ENCODE assay signal across 12 cellular contexts in the genomic region with DNA sequence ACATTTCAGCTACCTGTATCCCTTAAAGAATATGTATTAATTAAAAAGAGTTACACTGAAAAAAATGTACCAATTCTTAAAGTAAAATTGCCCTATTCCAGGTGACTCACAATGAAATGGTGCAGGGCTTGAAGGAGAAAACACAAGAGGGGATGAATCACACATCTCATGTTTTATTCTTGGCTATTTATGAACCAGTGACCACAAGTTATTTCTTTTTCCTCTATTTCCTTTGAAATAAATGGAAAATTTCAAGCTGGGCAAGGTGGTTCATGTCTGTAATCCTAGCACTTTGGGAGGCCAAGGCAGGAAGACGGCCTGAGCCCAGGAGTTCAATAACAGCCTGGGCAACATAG.
DNase-seq lines count a peak whose midpoint lies in the region; ATAC-seq and TF ChIP-seq lines count a peak whose summit lies in the region.
"Had no signal": no experiment of that assay in that cellular context is flagged by ENCODE, and none has a peak within 500 bp of the region (broad histone marks: within the 10 kb centered on the region; RNA-seq: fewer than 3 reads in every experiment).

No MANE protein-coding gene starts in this region.

- no peak overlapping the region for H3K4me3 Mint-ChIP-seq in CD4-positive, alpha-beta T cell

- H3K36me3 Mint-ChIP-seq in CD4-positive, alpha-beta T cell (ENCODE audit: low read depth), result peaks cover 5% of the 10 kb centered on the region

- no peaks in the 10 kb centered on the region for H3K27me3 Mint-ChIP-seq in CD4-positive, alpha-beta T cell

- POLR2A ChIA-PET in CD4-positive, alpha-beta T cell (lab: Charles Lee), result interaction anchor here (1.9 kb wide), 1 partner anchor 10 kb away, joined by 4 read pairs; no protein-coding TSS in a partner anchor

- H3K27ac Mint-ChIP-seq in CD4-positive, alpha-beta T cell, result peak overlapping the region; percentile 2
- H3K27ac Mint-ChIP-seq: activated T-helper 2 cell treated with anti-CD3 and anti-CD28 coated beads, Interferon-gamma antibody, Interleukin-2, Interleukin-4, amounts not matched to agents 10 μg/mL and 5 μg/mL and 100 μg/mL, durations not matched to agents 14 hours and 24 hours and 36 hours had no signal

- H3K9me3 ChIP-seq in CD4-positive, alpha-beta T cell (ENCODE audit: control insufficient read depth, low read length), result no peaks in the 10 kb centered on the region

- CTCF ChIA-PET in CD4-positive, alpha-beta T cell (lab: Charles Lee), result no interaction called here

- H3K27me3 ChIP-seq in CD4-positive, alpha-beta T cell (ENCODE audit: control insufficient read depth, insufficient read depth, low read length), result no peaks in the 10 kb centered on the region

- DNase-seq in CD4-positive, alpha-beta T cell, result no peak
- DNase-seq in LHCN-M2 (ENCODE audit: low read depth) (peak; percentile 92), cardiac fibroblast (ENCODE audit: low read depth in 2 of 2) (peak; percentile 49 to 89), omental fat pad (ENCODE audit: low spot score) (no peak), NCI-H2029 (lab: John Stamatoyannopoulos, UW) (no peak)
- DNase-seq in stimulated activated CD4-positive, alpha-beta T cell treated with anti-CD3 and anti-CD28 coated beads, Interleukin-4, amount 100 ng/mL, for 24 hours, result no peak
- DNase-seq: mesendoderm; NK-92 treated with Interleukin-12 subunit alpha and Interleukin-12 subunit beta, amount 100 ng/mL, for 24 hours; stimulated activated naive CD4-positive, alpha-beta T cell treated with Interleukin-2 at 50 U/mL for 16 hours had no signal

- no peak for ATAC-seq in CD4-positive, alpha-beta T cell (ENCODE audit: poor library complexity)
- ATAC-seq in omental fat pad (ENCODE audit: low FRiP score) (peak; percentile 43), GM21786 (IDR thresholded peaks at IDR 0.05; ENCODE audit: unreplicated experiment) (no peak), GM21447 (IDR thresholded peaks at IDR 0.05; ENCODE audit: unreplicated experiment) (no peak)

- H3K9me3 Mint-ChIP-seq in CD4-positive, alpha-beta T cell, result no peaks in the 10 kb centered on the region
- H3K9me3 Mint-ChIP-seq: activated T-helper 2 cell treated with anti-CD3 and anti-CD28 coated beads, Interferon-gamma antibody, Interleukin-2, Interleukin-4, amounts not matched to agents 10 μg/mL and 5 μg/mL and 100 μg/mL, durations not matched to agents 14 hours and 24 hours and 36 hours had no signal

- TF ChIP-seq CTCF in CD4-positive, alpha-beta T cell (IDR thresholded peaks at IDR 0.05), result no peak
- TF ChIP-seq CTCF in cardiac fibroblast (IDR thresholded peaks at IDR 0.05; ENCODE audit: low read depth, low read length) (no peak), omental fat pad (IDR thresholded peaks at IDR 0.05) (no peak)

- no peak overlapping the region for H3K27ac ChIP-seq in CD4-positive, alpha-beta T cell (ENCODE audit: low read depth, low read length)

- H3K4me1 Mint-ChIP-seq in CD4-positive, alpha-beta T cell (ENCODE audit: low read depth), result peaks cover 71% of the 10 kb centered on the region

- intact Hi-C loops in CD4-positive, alpha-beta T cell (cut with DNase I, micrococcal nuclease), result no loop called here

- no peak overlapping the region for H3K4me3 ChIP-seq in cardiac fibroblast (replicated peaks in 1 of 2; ENCODE audit: low read depth in 2 of 2, low read length in 2 of 2)

Comparison
In these comparisons a context has a peak if more than half of its experiments do, and no peak if none do; other contexts are left out.
1. DNase-seq: peak in LHCN-M2 (single experiment) and cardiac fibroblast (2 of 2); none in CD4-positive, alpha-beta T cell (0 of 10), omental fat pad (single experiment), stimulated activated CD4-positive, alpha-beta T cell treated with anti-CD3 and anti-CD28 coated beads, Interleukin-4, amount 100 ng/mL, for 24 hours (single experiment) and NCI-H2029 (single experiment).